Comparison of ENCODE assay signal across 11 cellular contexts in genomic region chr13:98549728-98550317, GRCh38.
DNase-seq lines count a peak whose midpoint lies in the region; ATAC-seq lines count a peak whose summit lies in the region.
"Had no signal": no experiment of that assay in that cellular context is flagged by ENCODE, and none has a peak within 500 bp of the region (broad histone marks: within the 10 kb centered on the region; RNA-seq: fewer than 3 reads in every experiment).

No MANE protein-coding gene starts in this region.

- ATAC-seq in GM21390 (IDR thresholded peaks at IDR 0.05; ENCODE audit: unreplicated experiment): peak; percentile 61
- peak; percentile 73 for ATAC-seq in HG03469 (IDR thresholded peaks at IDR 0.05; ENCODE audit: unreplicated experiment)

- DNase-seq in EL: peak; percentile 47
- DNase-seq in epithelial cell of prostate (ENCODE audit: low read depth, low spot score): no peak
- DNase-seq in NOMO-1 treated with dmso at 0.1 percent for 144 hours (lab: John Stamatoyannopoulos, UW; ENCODE audit: unreplicated experiment): no peak
- no peak for DNase-seq in activated gamma-delta T cell treated with Interleukin-2 at 50 U/mL for 16 hours
- DNase-seq in Ammon's horn (ENCODE audit: low spot score): no peak
- no peak for DNase-seq in activated CD4-positive, alpha-beta T cell treated with anti-CD3 and anti-CD28 coated beads for 4 hours
- DNase-seq: GDM1; naive B cell; stimulated activated CD8-positive, alpha-beta memory T cell treated with anti-CD3 and anti-CD28 coated beads, Interleukin-4, amount 100 ng/mL, for 48 hours had no signal

- peak overlapping the region; percentile 64 for H3K27ac ChIP-seq in epithelial cell of prostate
